16 cellular contexts compared by ENCODE assay signal in genomic region chr5:152689275-152689711, GRCh38.
DNase-seq lines count a peak whose midpoint lies in the region; ATAC-seq and TF ChIP-seq lines count a peak whose summit lies in the region.
"Had no signal": no experiment of that assay in that cellular context is flagged by ENCODE, and none has a peak within 500 bp of the region (broad histone marks: within the 10 kb centered on the region; RNA-seq: fewer than 3 reads in every experiment).

No MANE protein-coding gene starts in this region.

- H3K4me1 ChIP-seq in spleen = peaks cover 0 to 10% (median 1%) of the 10 kb centered on the region in 6 donors
- H3K4me1 ChIP-seq: BLaER1, psoas muscle had no signal

- peak overlapping the region in 7 of 8 donors; percentile 17 to 72 (median 63) for H3K27ac ChIP-seq in spleen
- H3K27ac ChIP-seq: BLaER1, psoas muscle had no signal

- ATAC-seq in WTC11 = peak; percentile 91
- no peak for ATAC-seq in HG02759 (IDR thresholded peaks at IDR 0.05; ENCODE audit: unreplicated experiment)
- no peak for ATAC-seq in activated T-helper 17 cell treated with anti-CD3 and anti-CD28 coated beads, Interleukin-2, amount 50 U/mL, for 72 hours (replicated peaks)
- ATAC-seq: activated naive CD8-positive, alpha-beta T cell treated with anti-CD3 and anti-CD28 coated beads, Interleukin-2, amount 50 U/mL, for 24 hours; T-helper 17 cell had no signal

- no peaks in the 10 kb centered on the region for H3K27me3 ChIP-seq in spleen (replicated peaks in 1 of 7)
- H3K27me3 ChIP-seq: BLaER1 had no signal

- peak overlapping the region; percentile 37; the same call in 1 of the 2 replicates for H3K27ac Mint-ChIP-seq in WTC11
- H3K27ac Mint-ChIP-seq in activated T-helper 17 cell treated with anti-CD3 and anti-CD28 coated beads, Interleukin-2, amount 50 U/mL, for 72 hours = no peak overlapping the region
- H3K27ac Mint-ChIP-seq: activated naive CD8-positive, alpha-beta T cell treated with anti-CD3 and anti-CD28 coated beads, Interleukin-2, amount 50 U/mL, for 24 hours; activated T-helper 1 cell treated with anti-CD3 and anti-CD28 coated beads, Interleukin-12 subunit alpha, Interleukin-12 subunit beta, Interleukin-2, Interleukin-4 antibody, amounts not matched to agents 30 ng/mL and 10 ng/mL and 1 ng/mL, durations not matched to agents 14 hours and 24 hours and 36 hours; T-helper 17 cell had no signal

- peaks cover 10% of the 10 kb centered on the region for H3K4me1 Mint-ChIP-seq in WTC11
- H3K4me1 Mint-ChIP-seq in activated T-helper 17 cell treated with anti-CD3 and anti-CD28 coated beads, Interleukin-2, amount 50 U/mL, for 72 hours = no peaks in the 10 kb centered on the region
- H3K4me1 Mint-ChIP-seq: activated naive CD8-positive, alpha-beta T cell treated with anti-CD3 and anti-CD28 coated beads, Interleukin-2, amount 50 U/mL, for 24 hours; T-helper 17 cell had no signal

- DNase-seq in NCI-H2171 treated with DMSO at 0.1 percent for 48 hours (lab: John Stamatoyannopoulos, UW) = peak; percentile 10
- DNase-seq in NCI-H2171 (lab: John Stamatoyannopoulos, UW) = no peak
- DNase-seq in WTC11 (ENCODE audit: low spot score) = no peak
- peak; percentile 66 for DNase-seq in islet precursor cell
- peak; percentile 67 for DNase-seq in spleen
- no peak for DNase-seq in epidermal melanocyte (ENCODE audit: insufficient read length, low spot score)
- DNase-seq: activated naive CD8-positive, alpha-beta T cell treated with anti-CD3 and anti-CD28 coated beads, Interleukin-2, amount 50 U/mL, for 24 hours; MM.1S; NCI-H1694 treated with DMSO at 0.1 percent for 48 hours; NCI-H510A; T-helper 17 cell had no signal

- CTCF ChIA-PET in WTC11 (lab: Charles Lee) = no interaction called here

- TF ChIP-seq CTCF in WTC11 (IDR thresholded peaks at IDR 0.05) (no peak), spleen (IDR thresholded peaks at IDR 0.05 in 8 of 11, conservative IDR thresholded peaks at IDR 0.05 in 3 of 11) (no peak)

- intact Hi-C loops in spleen (cut with DNase I; ENCODE audit: low total_unique reads) = no loop called here

- peaks cover 0 to 26% (median 12%) of the 10 kb centered on the region in 8 donors for H3K9me3 ChIP-seq in spleen
- H3K9me3 ChIP-seq: psoas muscle had no signal

- H3K4me3 ChIP-seq in spleen = peak overlapping the region in 3 of 8 donors; percentile 7 to 44 (median 20)
- H3K4me3 ChIP-seq: BLaER1, psoas muscle had no signal

- no peak for TF ChIP-seq POLR2A in spleen (IDR thresholded peaks at IDR 0.05)

- no peak overlapping the region for H3K4me3 Mint-ChIP-seq in WTC11
- no peak overlapping the region for H3K4me3 Mint-ChIP-seq in activated T-helper 17 cell treated with anti-CD3 and anti-CD28 coated beads, Interleukin-2, amount 50 U/mL, for 72 hours
- H3K4me3 Mint-ChIP-seq: activated naive CD8-positive, alpha-beta T cell treated with anti-CD3 and anti-CD28 coated beads, Interleukin-2, amount 50 U/mL, for 24 hours; activated T-helper 1 cell treated with anti-CD3 and anti-CD28 coated beads, Interleukin-12 subunit alpha, Interleukin-12 subunit beta, Interleukin-2, Interleukin-4 antibody, amounts not matched to agents 30 ng/mL and 10 ng/mL and 1 ng/mL, durations not matched to agents 14 hours and 24 hours and 36 hours; T-helper 17 cell had no signal

- H3K36me3 Mint-ChIP-seq in WTC11 = peaks cover 24% of the 10 kb centered on the region
- H3K36me3 Mint-ChIP-seq in activated T-helper 17 cell treated with anti-CD3 and anti-CD28 coated beads, Interleukin-2, amount 50 U/mL, for 72 hours (ENCODE audit: low read depth) = no peaks in the 10 kb centered on the region

- 54 to 71% (median 61%) methylated on average over 5 of the region's 5 CpGs for WGBS in spleen, 5 donors

- no peaks in the 10 kb centered on the region for H3K36me3 ChIP-seq in spleen
- H3K36me3 ChIP-seq: BLaER1 had no signal

- POLR2A ChIA-PET in WTC11 (lab: Charles Lee) = no interaction called here

- no peaks in the 10 kb centered on the region for H3K27me3 Mint-ChIP-seq in WTC11 (ENCODE audit: low read depth)
- no peaks in the 10 kb centered on the region for H3K27me3 Mint-ChIP-seq in activated T-helper 17 cell treated with anti-CD3 and anti-CD28 coated beads, Interleukin-2, amount 50 U/mL, for 72 hours
- H3K27me3 Mint-ChIP-seq: activated naive CD8-positive, alpha-beta T cell treated with anti-CD3 and anti-CD28 coated beads, Interleukin-2, amount 50 U/mL, for 24 hours; T-helper 17 cell had no signal

- H3K9me3 Mint-ChIP-seq in WTC11 = peaks cover 37% of the 10 kb centered on the region
- peaks cover 15% of the 10 kb centered on the region for H3K9me3 Mint-ChIP-seq in activated T-helper 17 cell treated with anti-CD3 and anti-CD28 coated beads, Interleukin-2, amount 50 U/mL, for 72 hours

TF ChIP-seq in WTC11, 78 proteins besides CTCF, POLR2A, EP300 and RAD21:
- TF ChIP-seq CREM (CRISPR knock-in tag; IDR thresholded peaks at IDR 0.05) (no peak), MXD4 (CRISPR knock-in tag; IDR thresholded peaks at IDR 0.05; ENCODE audit: borderline replicate concordance) (no peak), ZSCAN18 (CRISPR knock-in tag; IDR thresholded peaks at IDR 0.05) (no peak), SOX15 (CRISPR knock-in tag; IDR thresholded peaks at IDR 0.05) (no peak), ZBTB21 (CRISPR knock-in tag; IDR thresholded peaks at IDR 0.05; ENCODE audit: borderline replicate concordance) (no peak)

Comparison
In these comparisons a context has a peak if more than half of its experiments do, and no peak if none do; other contexts are left out.
1. DNase-seq: peak in NCI-H2171 treated with DMSO at 0.1 percent for 48 hours (single experiment), islet precursor cell (single experiment) and spleen (single experiment); none in NCI-H2171 (single experiment), WTC11 (single experiment) and epidermal melanocyte (single experiment).